In the genomic region with DNA sequence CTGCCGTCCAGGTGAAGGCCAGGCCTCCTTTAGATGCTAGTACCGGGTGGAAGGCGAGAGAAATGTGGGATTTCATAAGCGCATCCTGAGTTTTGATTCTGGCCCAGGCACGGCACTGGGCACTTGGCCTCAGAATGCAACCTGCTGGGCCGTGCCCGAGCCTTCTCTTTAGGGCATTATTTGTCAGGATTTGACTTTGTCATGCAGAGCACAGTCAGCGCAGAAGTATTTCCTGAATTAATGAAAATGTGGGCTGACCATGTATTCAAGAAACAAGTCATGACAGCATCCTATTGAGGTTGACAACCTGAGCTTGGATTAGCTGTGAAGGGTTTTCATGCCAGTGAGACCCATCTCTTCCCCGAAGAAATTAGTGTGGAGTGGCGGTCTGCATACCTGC, we compare ENCODE assay signal across 1 cellular context.
TF ChIP-seq lines count a peak whose summit lies in the region.

No MANE protein-coding gene starts in this region.

TF ChIP-seq in SK-N-SH, 30 proteins besides CTCF, POLR2A, EP300 and RAD21 (continued from another document):
- TF ChIP-seq, protein P1, sequence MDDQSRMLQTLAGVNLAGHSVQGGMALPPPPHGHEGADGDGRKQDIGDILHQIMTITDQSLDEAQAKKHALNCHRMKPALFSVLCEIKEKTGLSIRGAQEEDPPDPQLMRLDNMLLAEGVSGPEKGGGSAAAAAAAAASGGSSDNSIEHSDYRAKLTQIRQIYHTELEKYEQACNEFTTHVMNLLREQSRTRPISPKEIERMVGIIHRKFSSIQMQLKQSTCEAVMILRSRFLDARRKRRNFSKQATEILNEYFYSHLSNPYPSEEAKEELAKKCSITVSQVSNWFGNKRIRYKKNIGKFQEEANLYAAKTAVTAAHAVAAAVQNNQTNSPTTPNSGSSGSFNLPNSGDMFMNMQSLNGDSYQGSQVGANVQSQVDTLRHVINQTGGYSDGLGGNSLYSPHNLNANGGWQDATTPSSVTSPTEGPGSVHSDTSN (IDR thresholded peaks at IDR 0.05), result peak; percentile 32; the same call in 1 of the 2 replicates
- TF ChIP-seq TCF12 (IDR thresholded peaks at IDR 0.05) (no peak), TAF1 (IDR thresholded peaks at IDR 0.05; ENCODE audit: borderline replicate concordance, low read depth, low read length) (no peak), GABPA (IDR thresholded peaks at IDR 0.05; ENCODE audit: low read depth) (no peak), FOSL2 (IDR thresholded peaks at IDR 0.05; ENCODE audit: borderline replicate concordance, low read depth) (peak; percentile 15; the same call in 1 of the 2 replicates), RCOR1 (IDR thresholded peaks at IDR 0.05; ENCODE audit: low read length) (no peak)
- TF ChIP-seq, protein P2, sequence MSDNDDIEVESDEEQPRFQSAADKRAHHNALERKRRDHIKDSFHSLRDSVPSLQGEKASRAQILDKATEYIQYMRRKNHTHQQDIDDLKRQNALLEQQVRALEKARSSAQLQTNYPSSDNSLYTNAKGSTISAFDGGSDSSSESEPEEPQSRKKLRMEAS (IDR thresholded peaks at IDR 0.05; ENCODE audit: low read depth), result no peak
- TF ChIP-seq, protein P3, sequence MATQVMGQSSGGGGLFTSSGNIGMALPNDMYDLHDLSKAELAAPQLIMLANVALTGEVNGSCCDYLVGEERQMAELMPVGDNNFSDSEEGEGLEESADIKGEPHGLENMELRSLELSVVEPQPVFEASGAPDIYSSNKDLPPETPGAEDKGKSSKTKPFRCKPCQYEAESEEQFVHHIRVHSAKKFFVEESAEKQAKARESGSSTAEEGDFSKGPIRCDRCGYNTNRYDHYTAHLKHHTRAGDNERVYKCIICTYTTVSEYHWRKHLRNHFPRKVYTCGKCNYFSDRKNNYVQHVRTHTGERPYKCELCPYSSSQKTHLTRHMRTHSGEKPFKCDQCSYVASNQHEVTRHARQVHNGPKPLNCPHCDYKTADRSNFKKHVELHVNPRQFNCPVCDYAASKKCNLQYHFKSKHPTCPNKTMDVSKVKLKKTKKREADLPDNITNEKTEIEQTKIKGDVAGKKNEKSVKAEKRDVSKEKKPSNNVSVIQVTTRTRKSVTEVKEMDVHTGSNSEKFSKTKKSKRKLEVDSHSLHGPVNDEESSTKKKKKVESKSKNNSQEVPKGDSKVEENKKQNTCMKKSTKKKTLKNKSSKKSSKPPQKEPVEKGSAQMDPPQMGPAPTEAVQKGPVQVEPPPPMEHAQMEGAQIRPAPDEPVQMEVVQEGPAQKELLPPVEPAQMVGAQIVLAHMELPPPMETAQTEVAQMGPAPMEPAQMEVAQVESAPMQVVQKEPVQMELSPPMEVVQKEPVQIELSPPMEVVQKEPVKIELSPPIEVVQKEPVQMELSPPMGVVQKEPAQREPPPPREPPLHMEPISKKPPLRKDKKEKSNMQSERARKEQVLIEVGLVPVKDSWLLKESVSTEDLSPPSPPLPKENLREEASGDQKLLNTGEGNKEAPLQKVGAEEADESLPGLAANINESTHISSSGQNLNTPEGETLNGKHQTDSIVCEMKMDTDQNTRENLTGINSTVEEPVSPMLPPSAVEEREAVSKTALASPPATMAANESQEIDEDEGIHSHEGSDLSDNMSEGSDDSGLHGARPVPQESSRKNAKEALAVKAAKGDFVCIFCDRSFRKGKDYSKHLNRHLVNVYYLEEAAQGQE (IDR thresholded peaks at IDR 0.05; ENCODE audit: low read depth, low read length), result no peak
